Comparison of ENCODE assay signal across 21 cellular contexts in genomic region chr5:11180890-11181289, GRCh38.
"Had no signal": no experiment of that assay in that cellular context is flagged by ENCODE, and none has a peak within 500 bp of the region (broad histone marks: within the 10 kb centered on the region; RNA-seq: fewer than 3 reads in every experiment).

No MANE protein-coding gene starts in this region.

- H3K27ac Mint-ChIP-seq: effector memory CD8-positive, alpha-beta T cell; stimulated activated naive B cell treated with anti-CD40 and anti-IgM and Interleukin-4, amounts not matched to agents 10 μg/mL and 1 μg/mL and 100 μg/mL, for 72 hours; stimulated activated naive CD8-positive, alpha-beta T cell treated with anti-CD3 and anti-CD28 coated beads, Interleukin-15, Interleukin-2, amounts not matched to agents 100 ng/mL and 50 ng/mL, for 24 hours had no signal

- H3K9me3 ChIP-seq: esophagus muscularis mucosa, lower lobe of right lung, neutrophil, pancreas, right lobe of liver, transverse colon, vagina had no signal

- H3K4me3 Mint-ChIP-seq: effector memory CD8-positive, alpha-beta T cell; immature natural killer cell; natural killer cell; stimulated activated naive B cell treated with anti-CD40 and anti-IgM and Interleukin-4, amounts not matched to agents 10 μg/mL and 1 μg/mL and 100 μg/mL, for 72 hours; stimulated activated naive CD8-positive, alpha-beta T cell treated with anti-CD3 and anti-CD28 coated beads, Interleukin-15, Interleukin-2, amounts not matched to agents 100 ng/mL and 50 ng/mL, for 24 hours had no signal

- DNase-seq: dermis blood vessel endothelial cell; effector memory CD8-positive, alpha-beta T cell; foreskin melanocyte; hypothalamus; immature natural killer cell; left ventricle myocardium superior; lower lobe of right lung; natural killer cell; pancreas; right lobe of liver; small intestine; stimulated activated CD4-positive, alpha-beta T cell treated with anti-CD3 and anti-CD28 coated beads, Interleukin-15, amount 100 ng/mL, for 24 hours; stimulated activated CD4-positive, alpha-beta T cell treated with anti-CD3 and anti-CD28 coated beads, Interleukin-2, amount 100 ng/mL, for 48 hours; stimulated activated naive B cell treated with anti-CD40 and anti-IgM and Interleukin-4, amounts not matched to agents 10 μg/mL and 1 μg/mL and 100 μg/mL, for 72 hours; transverse colon had no signal

- H3K4me1 ChIP-seq: esophagus muscularis mucosa, lower lobe of right lung, right lobe of liver, transverse colon, vagina had no signal

- FAIRE-seq: keratinocyte, pancreas, small intestine had no signal

- H3K4me3 ChIP-seq: coronary artery, esophagus muscularis mucosa, lower lobe of right lung, pancreas, right lobe of liver, transverse colon, vagina had no signal

- ATAC-seq: effector memory CD8-positive, alpha-beta T cell; left ventricle myocardium superior; pancreas; right lobe of liver; stimulated activated naive B cell treated with anti-CD40 and anti-IgM and Interleukin-4, amounts not matched to agents 10 μg/mL and 1 μg/mL and 100 μg/mL, for 72 hours had no signal

- H3K27me3 Mint-ChIP-seq: effector memory CD8-positive, alpha-beta T cell; stimulated activated naive B cell treated with anti-CD40 and anti-IgM and Interleukin-4, amounts not matched to agents 10 μg/mL and 1 μg/mL and 100 μg/mL, for 72 hours; stimulated activated naive CD8-positive, alpha-beta T cell treated with anti-CD3 and anti-CD28 coated beads, Interleukin-15, Interleukin-2, amounts not matched to agents 100 ng/mL and 50 ng/mL, for 24 hours had no signal

- H3K27me3 ChIP-seq: esophagus muscularis mucosa, neutrophil, pancreas, right lobe of liver, transverse colon, vagina had no signal

- H3K9me3 Mint-ChIP-seq: immature natural killer cell; natural killer cell; stimulated activated naive CD8-positive, alpha-beta T cell treated with anti-CD3 and anti-CD28 coated beads, Interleukin-15, Interleukin-2, amounts not matched to agents 100 ng/mL and 50 ng/mL, for 24 hours had no signal

- H3K36me3 Mint-ChIP-seq: immature natural killer cell; stimulated activated naive B cell treated with anti-CD40 and anti-IgM and Interleukin-4, amounts not matched to agents 10 μg/mL and 1 μg/mL and 100 μg/mL, for 72 hours had no signal

- H3K27ac ChIP-seq: coronary artery, esophagus muscularis mucosa, lower lobe of right lung, neutrophil, pancreas, right lobe of liver, transverse colon, vagina had no signal

- H3K4me1 Mint-ChIP-seq: immature natural killer cell; stimulated activated naive B cell treated with anti-CD40 and anti-IgM and Interleukin-4, amounts not matched to agents 10 μg/mL and 1 μg/mL and 100 μg/mL, for 72 hours had no signal

- H3K36me3 ChIP-seq: esophagus muscularis mucosa, lower lobe of right lung, neutrophil, pancreas, right lobe of liver, transverse colon, vagina had no signal
